ENCODE assay signal across 10 cellular contexts in the genomic region with DNA sequence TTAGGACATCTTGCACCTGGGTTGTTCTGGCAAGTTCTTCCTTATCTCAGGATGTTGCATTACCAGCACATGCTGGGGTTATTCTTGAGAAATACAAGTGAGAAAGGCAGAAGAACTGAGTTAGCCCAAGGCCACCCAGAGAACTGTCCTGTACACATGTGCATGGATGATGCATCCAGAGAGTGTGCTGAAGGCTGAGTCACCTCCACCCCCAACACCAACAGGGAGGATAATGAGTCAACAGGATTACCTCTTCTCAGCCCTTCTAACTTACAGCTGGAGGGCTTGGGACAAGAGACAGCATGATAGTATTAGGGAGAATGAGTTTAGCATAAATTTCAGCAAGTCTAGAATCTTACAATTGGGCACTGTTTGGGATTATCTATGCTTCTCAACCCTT. TPM values are rescaled to one million over a fixed set of nuclear protein-coding genes. Genes with fewer than 3 reads are reported as not detected.
A peak's percentile ranks its signal among the peaks of the same experiment; 100 is the strongest.
DNase-seq lines count a peak whose midpoint lies in the region; ATAC-seq and TF ChIP-seq lines count a peak whose summit lies in the region.
"Had no signal": no experiment of that assay in that cellular context is flagged by ENCODE, and none has a peak within 500 bp of the region (broad histone marks: within the 10 kb centered on the region; RNA-seq: fewer than 3 reads in every experiment).

No MANE protein-coding gene starts in this region.

- no peaks in the 10 kb centered on the region for H3K36me3 ChIP-seq in mucosa of descending colon (ENCODE audit: low read depth)
- no peaks in the 10 kb centered on the region for H3K36me3 ChIP-seq in effector memory CD4-positive, alpha-beta T cell (ENCODE audit: control insufficient read depth, insufficient read depth, low read length)

- no peak overlapping the region for H3K27ac Mint-ChIP-seq in Calu3 (ENCODE audit: unreplicated experiment)
- H3K27ac Mint-ChIP-seq in activated CD4-positive, alpha-beta memory T cell treated with anti-CD3 and anti-CD28 coated beads, Interleukin-2, amount 10 ng/mL, durations not matched to agents 7 days and 5 days, result no peak overlapping the region
- H3K27ac Mint-ChIP-seq: brain had no signal

- no peaks in the 10 kb centered on the region for H3K4me1 ChIP-seq in mucosa of descending colon (ENCODE audit: low read depth)
- H3K4me1 ChIP-seq in effector memory CD4-positive, alpha-beta T cell (ENCODE audit: control insufficient read depth, insufficient read depth, low read length, poor library complexity, severe bottlenecking), result no peaks in the 10 kb centered on the region

- peak; percentile 32 for ATAC-seq in mucosa of descending colon
- ATAC-seq in GM21576 (IDR thresholded peaks at IDR 0.05; ENCODE audit: unreplicated experiment), result no peak
- ATAC-seq: left colon had no signal

- no peak overlapping the region for H3K4me3 ChIP-seq in mucosa of descending colon
- no peak overlapping the region for H3K4me3 ChIP-seq in effector memory CD4-positive, alpha-beta T cell (ENCODE audit: insufficient read depth, low read depth, low read length, poor library complexity, severe bottlenecking)
- no peak overlapping the region for H3K4me3 ChIP-seq in coronary artery

- no peaks in the 10 kb centered on the region for H3K9me3 Mint-ChIP-seq in Calu3 (ENCODE audit: low read depth, unreplicated experiment)
- no peaks in the 10 kb centered on the region for H3K9me3 Mint-ChIP-seq in activated CD4-positive, alpha-beta memory T cell treated with anti-CD3 and anti-CD28 coated beads, Interleukin-2, amount 10 ng/mL, durations not matched to agents 7 days and 5 days
- H3K9me3 Mint-ChIP-seq: brain had no signal

- no peaks in the 10 kb centered on the region for H3K27me3 ChIP-seq in effector memory CD4-positive, alpha-beta T cell (replicated peaks; ENCODE audit: control insufficient read depth, insufficient read depth, low read length, poor library complexity, severe bottlenecking)

- H3K9me3 ChIP-seq in mucosa of descending colon, result no peaks in the 10 kb centered on the region
- no peaks in the 10 kb centered on the region for H3K9me3 ChIP-seq in effector memory CD4-positive, alpha-beta T cell (ENCODE audit: control insufficient read depth, low read length)

- peaks cover 4% of the 10 kb centered on the region for H3K36me3 Mint-ChIP-seq in Calu3 (ENCODE audit: insufficient read depth, unreplicated experiment)
- H3K36me3 Mint-ChIP-seq in activated CD4-positive, alpha-beta memory T cell treated with anti-CD3 and anti-CD28 coated beads, Interleukin-2, amount 10 ng/mL, durations not matched to agents 7 days and 5 days (ENCODE audit: low read depth), result no peaks in the 10 kb centered on the region
- H3K36me3 Mint-ChIP-seq: brain had no signal

- intact Hi-C loops in Calu3 (cut with micrococcal nuclease; ENCODE audit: unreplicated experiment), result no loop called here
- intact Hi-C loops in mucosa of descending colon (cut with DNase I, micrococcal nuclease), result no loop called here

- TF ChIP-seq CTCF in Calu3 (IDR thresholded peaks at IDR 0.05; ENCODE audit: unreplicated experiment), result no peak
- TF ChIP-seq CTCF in mucosa of descending colon (IDR thresholded peaks at IDR 0.05), result no peak
- no peak for TF ChIP-seq CTCF in coronary artery (IDR thresholded peaks at IDR 0.05)

- peaks cover 30% of the 10 kb centered on the region for H3K4me1 Mint-ChIP-seq in Calu3 (ENCODE audit: low read depth, unreplicated experiment)
- peaks cover 8% of the 10 kb centered on the region for H3K4me1 Mint-ChIP-seq in activated CD4-positive, alpha-beta memory T cell treated with anti-CD3 and anti-CD28 coated beads, Interleukin-2, amount 10 ng/mL, durations not matched to agents 7 days and 5 days

- POLR2A ChIA-PET in activated CD4-positive, alpha-beta memory T cell treated with anti-CD3 and anti-CD28 coated beads, Interleukin-2, amount 10 ng/mL, durations not matched to agents 7 days and 5 days (lab: Charles Lee), result no interaction called here

- no peaks in the 10 kb centered on the region for H3K27me3 Mint-ChIP-seq in Calu3 (ENCODE audit: unreplicated experiment)
- H3K27me3 Mint-ChIP-seq in activated CD4-positive, alpha-beta memory T cell treated with anti-CD3 and anti-CD28 coated beads, Interleukin-2, amount 10 ng/mL, durations not matched to agents 7 days and 5 days, result peaks cover 15% of the 10 kb centered on the region
- H3K27me3 Mint-ChIP-seq: brain had no signal

- no TSS peak for BruUV-seq in Calu3 (replicated peaks; lab: Mats Ljungman, UMichigan)

- no peak overlapping the region for H3K27ac ChIP-seq in effector memory CD4-positive, alpha-beta T cell (ENCODE audit: insufficient read depth, low read length, poor library complexity, severe bottlenecking)
- H3K27ac ChIP-seq in coronary artery, result no peak overlapping the region

- DNase-seq in Calu3 (peak; percentile 62), HuH-7.5 (ENCODE audit: low spot score) (peak; percentile 14), mucosa of descending colon (no peak), coronary artery (ENCODE audit: low spot score) (no peak), cerebellar nuclear complex (lab: John Stamatoyannopoulos, UW) (no peak)
- peak; percentile 21 for DNase-seq in activated CD4-positive, alpha-beta memory T cell treated with anti-CD3 and anti-CD28 coated beads, Interleukin-2, amount 10 ng/mL, durations not matched to agents 7 days and 5 days
- DNase-seq in effector memory CD4-positive, alpha-beta T cell, result no peak
- DNase-seq: left colon had no signal

- CTCF ChIA-PET in Calu3 (lab: Charles Lee), result interaction anchor here (0.5 to 1.1 kb wide), 4 partner anchors 11 to 843 kb away, joined by 3 to 10 read pairs (median 6); no protein-coding TSS in a partner anchor
- CTCF ChIA-PET in activated CD4-positive, alpha-beta memory T cell treated with anti-CD3 and anti-CD28 coated beads, Interleukin-2, amount 10 ng/mL, durations not matched to agents 7 days and 5 days (lab: Charles Lee), result no interaction called here

- H3K4me3 Mint-ChIP-seq in Calu3 (ENCODE audit: low read depth, unreplicated experiment), result peak overlapping the region; percentile 39
- no peak overlapping the region for H3K4me3 Mint-ChIP-seq in activated CD4-positive, alpha-beta memory T cell treated with anti-CD3 and anti-CD28 coated beads, Interleukin-2, amount 10 ng/mL, durations not matched to agents 7 days and 5 days
- H3K4me3 Mint-ChIP-seq: brain had no signal

RNA-seq across cellular contexts. Expression of a gene that starts 8.5 kb away (rescaled TPM):
- total RNA-seq in Calu3 (2022) (3.5 and 3.7 TPM in 2 replicates), mucosa of descending colon (10 to 100 TPM in 1 of 3 donors, 1 to 10 TPM in 2; 6.4 to 18.5 (median 7.4) TPM)
- not detected for total RNA-seq in activated CD4-positive, alpha-beta memory T cell treated with anti-CD3 and anti-CD28 coated beads, Interleukin-2, amount 10 ng/mL, durations not matched to agents 7 days and 5 days

Comparison
In these comparisons a context has a peak if more than half of its experiments do, and no peak if none do; other contexts are left out.
1. DNase-seq: peak in Calu3 (single experiment), HuH-7.5 (single experiment) and activated CD4-positive, alpha-beta memory T cell treated with anti-CD3 and anti-CD28 coated beads, Interleukin-2, amount 10 ng/mL, durations not matched to agents 7 days and 5 days (single experiment); none in mucosa of descending colon (0 of 3), effector memory CD4-positive, alpha-beta T cell (0 of 3), coronary artery (single experiment) and cerebellar nuclear complex (0 of 2).